ENCODE assay signal across 7 cellular contexts in the genomic region with DNA sequence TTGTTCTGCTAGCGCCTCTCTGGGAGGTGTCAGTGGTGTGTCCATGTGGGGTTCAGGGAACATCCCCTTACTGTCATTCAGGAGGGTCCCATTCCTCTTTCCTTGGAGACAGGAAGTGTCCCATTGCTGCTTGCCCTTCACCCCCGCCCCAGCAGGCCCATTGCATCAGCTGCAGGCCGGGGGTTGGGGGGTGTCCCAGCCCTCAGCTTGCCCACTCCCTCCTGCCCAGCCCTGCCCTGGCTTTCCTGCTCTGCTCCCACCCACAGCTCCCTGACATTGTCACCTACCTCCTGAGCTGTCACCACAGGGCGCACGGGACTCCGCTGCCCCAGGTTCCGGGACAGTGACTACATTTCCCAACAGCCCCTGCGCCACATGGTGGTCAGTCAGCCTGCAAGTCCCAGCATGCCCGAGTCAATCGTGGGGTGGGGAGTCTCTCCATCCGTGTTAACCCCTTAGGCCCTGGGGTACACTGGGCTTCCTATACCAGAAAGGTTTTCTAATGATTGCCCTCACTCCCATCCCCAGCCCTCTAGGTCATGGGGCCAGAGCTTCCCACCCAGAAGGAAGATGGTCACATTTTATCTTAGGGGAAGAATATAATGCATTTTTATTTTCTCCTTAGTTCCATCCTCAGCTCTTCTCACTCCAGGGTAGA. TPM values are rescaled to one million over a fixed set of nuclear protein-coding genes. Genes with fewer than 3 reads are reported as not detected.
DNase-seq lines count a peak whose midpoint lies in the region; ATAC-seq and TF ChIP-seq lines count a peak whose summit lies in the region.

INPP5B (minus strand) TSS at position 351 of the 658 bp plus-strand sequence. CDS start 745 bp downstream, outside the sequence.

- peak within 1 kb of the TSS; percentile 82 to 97 (median 96) for H3K4me3 Mint-ChIP-seq in naive B cell

- ATAC-seq in GM18508 (IDR thresholded peaks at IDR 0.05; ENCODE audit: insufficient read depth, unreplicated experiment) (peak; percentile 60), HG02884 (IDR thresholded peaks at IDR 0.05; ENCODE audit: unreplicated experiment) (peak; percentile 72), naive B cell (ENCODE audit: low read depth in 2 of 2) (peak; percentile 98)

- H3K4me1 Mint-ChIP-seq in naive B cell, result peaks cover 17 to 28% (median 19%) of the 10 kb centered on the region in 3 donors

- peak within 1 kb of the TSS; percentile 78 for H2AFZ ChIP-seq in fibroblast of lung (ENCODE audit: low read length)

- no peaks in the 10 kb centered on the region for H3K36me3 Mint-ChIP-seq in naive B cell

- H3K4me2 ChIP-seq in fibroblast of lung (ENCODE audit: extremely low read depth, insufficient read depth, low read length), result peak within 1 kb of the TSS; percentile 100

- no peaks in the 10 kb centered on the region for H4K20me1 ChIP-seq in fibroblast of lung (ENCODE audit: control insufficient read depth, extremely low read depth, insufficient read depth, low read length)

- H3K27ac ChIP-seq in fibroblast of lung (ENCODE audit: insufficient read depth, low read length), result peak within 1 kb of the TSS; percentile 99

- DNase-seq in OCI-M1 (lab: John Stamatoyannopoulos, UW) (peak; percentile 91), fibroblast of lung (ENCODE audit: low read depth in 2 of 2) (peak; percentile 85 to 92), naive B cell (peak; percentile 70)
- DNase-seq in activated T-cell treated with anti-CD3 and anti-CD28 coated beads, Interleukin-2, amount 50 U/mL, for 48 hours, result peak; percentile 79 to 85
- DNase-seq in stimulated activated CD8-positive, alpha-beta memory T cell treated with anti-CD3 and anti-CD28 coated beads, Interleukin-7, amount 100 ng/mL, for 48 hours (ENCODE audit: extremely low read depth in 1 of 2, low read depth in 1 of 2), result peak; percentile 60 to 81

- peaks cover 14% of the 10 kb centered on the region for H3K4me1 ChIP-seq in fibroblast of lung (ENCODE audit: control insufficient read depth, extremely low read depth, insufficient read depth, low read length)

- H3K79me2 ChIP-seq in fibroblast of lung (ENCODE audit: control insufficient read depth, insufficient read depth, low read length), result no peaks in the 10 kb centered on the region

- H3K27me3 Mint-ChIP-seq in naive B cell, result no peaks in the 10 kb centered on the region

- peak within 1 kb of the TSS; percentile 91 for H3K9ac ChIP-seq in fibroblast of lung (ENCODE audit: insufficient read depth, low read length)

- H3K27ac Mint-ChIP-seq in naive B cell, result peak within 1 kb of the TSS in 5 of 6 donors; percentile 57 to 85 (median 81)

- no peaks in the 10 kb centered on the region for H3K9me3 ChIP-seq in fibroblast of lung (ENCODE audit: control insufficient read depth, insufficient read depth, low read depth, low read length)

- peak within 1 kb of the TSS; percentile 74 to 88 (median 80) for H3K4me3 ChIP-seq in fibroblast of lung (replicated peaks in 1 of 4; ENCODE audit: control extremely low read depth in 1 of 4, insufficient read depth in 1 of 4, low read depth in 3 of 4, low read length in 4 of 4)

- H3K27me3 ChIP-seq in fibroblast of lung (ENCODE audit: control insufficient read depth, insufficient read depth, low read length), result no peaks in the 10 kb centered on the region

- peaks cover 4% of the 10 kb centered on the region for H3K36me3 ChIP-seq in fibroblast of lung (ENCODE audit: control insufficient read depth, insufficient read depth, low read length)

- TF ChIP-seq CTCF in fibroblast of lung (conservative IDR thresholded peaks at IDR 0.05 in 1 of 2, IDR thresholded peaks at IDR 0.05 in 1 of 2; ENCODE audit: low read depth in 1 of 2, low read length in 2 of 2), result no peak

- no peaks in the 10 kb centered on the region for H3K9me3 Mint-ChIP-seq in naive B cell

RNA-seq across cellular contexts. Expression of gene INPP5B, which starts in this region (rescaled TPM):
- 42.1 and 55.0 TPM in 2 replicates for total RNA-seq in fibroblast of lung
- 18.8 and 23.6 TPM in 2 replicates for polyA plus RNA-seq in fibroblast of lung
- polyA plus RNA-seq in fibroblast of lung (2012), result 9.5 and 10.6 TPM in 2 replicates
- 16.1 and 30.9 TPM in 2 replicates for polyA minus RNA-seq in fibroblast of lung (ENCODE audit: low replicate concordance)
- polyA plus RNA-seq in naive B cell (ENCODE audit: low read depth in 6 of 6), result 10 to 100 TPM; 15.7 to 25.5 (median 22.3) TPM

Comparison
In these comparisons a context has a peak if more than half of its experiments do, and no peak if none do; other contexts are left out.
1. Peak in every context shown above with its lines: DNase-seq, ATAC-seq, H3K4me3 ChIP-seq and H3K27ac ChIP-seq.